In genomic region chr1:100152271-100152670, GRCh38 we compare ENCODE assay signal across 1 cellular context.
TF ChIP-seq lines count a peak whose summit lies in the region.

No MANE protein-coding gene starts in this region.

TF ChIP-seq in GM12878, 131 proteins besides CTCF, POLR2A, EP300 and RAD21 (continued from another document):
- TF ChIP-seq USF2 (IDR thresholded peaks at IDR 0.05; ENCODE audit: borderline replicate concordance, low read depth, low read length), result no peak
- no peak for TF ChIP-seq RAD51 (IDR thresholded peaks at IDR 0.05)
- 0 out of 2 replicates have a peak, but pooled peaks have one; percentile 25 for TF ChIP-seq BCL11A (IDR thresholded peaks at IDR 0.05; ENCODE audit: low read depth, low read length)
- TF ChIP-seq PAX5 (IDR thresholded peaks at IDR 0.05; ENCODE audit: borderline replicate concordance, low read depth, low read length), result no peak
- TF ChIP-seq POU2F2 (IDR thresholded peaks at IDR 0.05; ENCODE audit: borderline replicate concordance, low read depth, low read length), result no peak
- TF ChIP-seq RUNX3 (IDR thresholded peaks at IDR 0.05; ENCODE audit: low read length), result 0 out of 2 replicates have a peak, but pooled peaks have one; percentile 18
